ENCODE assay signal across 8 cellular contexts in genomic region chr13:24053505-24054251, GRCh38.
DNase-seq lines count a peak whose midpoint lies in the region; ATAC-seq and TF ChIP-seq lines count a peak whose summit lies in the region.

No MANE protein-coding gene starts in this region.

- ATAC-seq in GM18517 (IDR thresholded peaks at IDR 0.05; ENCODE audit: unreplicated experiment) (peak; percentile 84), HG03095 (IDR thresholded peaks at IDR 0.05; ENCODE audit: unreplicated experiment) (peak; percentile 76), mucosa of descending colon (peak; percentile 95)

- DNase-seq in AG08395 (ENCODE audit: low spot score) = peak; percentile 62
- DNase-seq in NCI-H510A (lab: John Stamatoyannopoulos, UW) = peak; percentile 12
- DNase-seq in activated CD4-positive, alpha-beta T cell treated with anti-CD3 and anti-CD28 coated beads, Interleukin-2, amount 50 U/mL, for 4 hours = peak; percentile 41 to 51
- DNase-seq in effector CD8-positive, alpha-beta T cell (lab: John Stamatoyannopoulos, UW) = peak; percentile 47
- peak in 2 of 3 donors; percentile 67 to 73 for DNase-seq in mucosa of descending colon
- DNase-seq in stimulated activated CD8-positive, alpha-beta memory T cell treated with anti-CD3 and anti-CD28 coated beads, Interleukin-7, amount 100 ng/mL, for 48 hours (ENCODE audit: extremely low read depth in 1 of 2, low read depth in 1 of 2) = peak; percentile 14 to 42

- no peaks in the 10 kb centered on the region for H3K4me1 ChIP-seq in mucosa of descending colon (ENCODE audit: low read depth)

- no peak overlapping the region for H3K4me3 ChIP-seq in mucosa of descending colon

- intact Hi-C loops in mucosa of descending colon (cut with DNase I, micrococcal nuclease) = loop anchor here in 1 of 2 donors (10.0 kb wide), 1 partner anchor 171 kb away; no protein-coding TSS in a partner anchor

- no peaks in the 10 kb centered on the region for H3K9me3 ChIP-seq in mucosa of descending colon

- TF ChIP-seq CTCF in mucosa of descending colon (IDR thresholded peaks at IDR 0.05) = peak; percentile 50

- no peaks in the 10 kb centered on the region for H3K36me3 ChIP-seq in mucosa of descending colon (ENCODE audit: low read depth)

Comparison
In these comparisons a context has a peak if more than half of its experiments do, and no peak if none do; other contexts are left out.
1. DNase-seq: peak in every context shown above with its lines; median percentile 70 in mucosa of descending colon; 62 in AG08395; 47 in effector CD8-positive, alpha-beta T cell; 46 in activated CD4-positive, alpha-beta T cell treated with anti-CD3 and anti-CD28 coated beads, Interleukin-2, amount 50 U/mL, for 4 hours; 28 in stimulated activated CD8-positive, alpha-beta memory T cell treated with anti-CD3 and anti-CD28 coated beads, Interleukin-7, amount 100 ng/mL, for 48 hours; 12 in NCI-H510A.